8 cellular contexts compared by ENCODE assay signal in genomic region chr10:5873515-5873995, GRCh38. TPM values are rescaled to one million over a fixed set of nuclear protein-coding genes. Genes with fewer than 3 reads are reported as not detected.
DNase-seq lines count a peak whose midpoint lies in the region; ATAC-seq, FAIRE-seq and TF ChIP-seq lines count a peak whose summit lies in the region.

No MANE protein-coding gene starts in this region.

- ATAC-seq in HG02884 (IDR thresholded peaks at IDR 0.05; ENCODE audit: unreplicated experiment) (peak; percentile 80), left lung (peak; percentile 96)

- no peak for TF ChIP-seq POLR2A in GM12892 (IDR thresholded peaks at IDR 0.05; ENCODE audit: low read depth, low read length)

- H3K4me3 ChIP-seq in left lung, result peak overlapping the region in 1 of 2 donors; percentile 8

- intact Hi-C loops in left lung (cut with DNase I), result loop anchor here in 1 of 2 donors (5.0 kb wide), 1 partner anchor 186 kb away; no protein-coding TSS in a partner anchor

- TF ChIP-seq CTCF in 22Rv1 (IDR thresholded peaks at IDR 0.05) (peak; percentile 84), left lung (IDR thresholded peaks at IDR 0.05) (peak; percentile 71 to 73)

- peak; percentile 68 for FAIRE-seq in GM12892 (lab: Jason Lieb, UNC)

- peaks cover 0 to 18% of the 10 kb centered on the region in 2 donors for H3K36me3 ChIP-seq in left lung

- no peaks in the 10 kb centered on the region for H3K9me3 ChIP-seq in left lung

- H3K27ac ChIP-seq in 22Rv1, result no peak overlapping the region
- no peak overlapping the region for H3K27ac ChIP-seq in left lung

- H3K4me1 ChIP-seq in left lung, result peaks cover 0 to 3% of the 10 kb centered on the region in 2 donors

- DNase-seq in GM12892 (ENCODE audit: insufficient read length), result peak; percentile 63
- DNase-seq in NCI-H2196 treated with DMSO at 0.1 percent for 48 hours (lab: John Stamatoyannopoulos, UW; ENCODE audit: unreplicated experiment), result peak; percentile 18
- DNase-seq in activated CD4-positive, CD25-positive, alpha-beta regulatory T cell (lab: John Stamatoyannopoulos, UW), result peak; percentile 12 to 30 (median 23)
- DNase-seq in cerebellar cortex (ENCODE audit: low spot score), result peak; percentile 84
- DNase-seq in left lung, result peak in 1 of 2 donors; percentile 44
- peak; percentile 41 to 65 (median 41) for DNase-seq in stimulated activated CD4-positive, alpha-beta T cell treated with anti-CD3 and anti-CD28 coated beads, TNF-alpha, amount 100 ng/mL, for 24 hours (ENCODE audit: low read depth in 3 of 3)

- H3K27me3 ChIP-seq in left lung, result no peaks in the 10 kb centered on the region

RNA-seq across cellular contexts. Expression of gene ANKRD16, which starts 16.1 kb away (rescaled TPM):
- polyA plus RNA-seq in GM12892 (2012; ENCODE audit: missing spikeins), result 3.7 TPM
- total RNA-seq in left lung, result 1 to 10 TPM; 4.4 to 4.5 TPM

RNA-seq across cellular contexts. Expression of gene FBH1, which starts 16.5 kb away (rescaled TPM):
- 36.3 TPM for polyA plus RNA-seq in GM12892 (2012; ENCODE audit: missing spikeins)
- 10 to 100 TPM; 74.7 to 77.4 TPM for total RNA-seq in left lung
